In genomic region chr17:49996495-49997255, GRCh38 we compare ENCODE assay signal across 8 cellular contexts. TPM values are rescaled to one million over a fixed set of nuclear protein-coding genes. Genes with fewer than 3 reads are reported as not detected.
DNase-seq lines count a peak whose midpoint lies in the region; ATAC-seq and TF ChIP-seq lines count a peak whose summit lies in the region.

No MANE protein-coding gene starts in this region.

- H3K9me3 Mint-ChIP-seq in activated CD8-positive, alpha-beta memory T cell treated with anti-CD3 and anti-CD28 coated beads, Interleukin-2, amount 10 ng/mL, durations not matched to agents 7 days and 5 days (ENCODE audit: low read depth) = no peaks in the 10 kb centered on the region

- H3K27ac Mint-ChIP-seq in activated CD8-positive, alpha-beta memory T cell treated with anti-CD3 and anti-CD28 coated beads, Interleukin-2, amount 10 ng/mL, durations not matched to agents 7 days and 5 days = no peak overlapping the region

- TF ChIP-seq CTCF in GM13977 (IDR thresholded peaks at IDR 0.05; ENCODE audit: extremely low read depth, insufficient read depth, missing control alignments) (peak; percentile 98), esophagus squamous epithelium (IDR thresholded peaks at IDR 0.05) (peak; percentile 96 to 99 (median 98)), neural cell (IDR thresholded peaks at IDR 0.05; ENCODE audit: poor library complexity, severe bottlenecking) (peak; percentile 98)

- no peaks in the 10 kb centered on the region for H3F3A ChIP-seq in neural cell (ENCODE audit: insufficient read depth, low read length, poor library complexity, severe bottlenecking)

- no peak for TF ChIP-seq EP300 in neural cell (conservative IDR thresholded peaks at IDR 0.05; ENCODE audit: poor library complexity, severe bottlenecking)

- ATAC-seq in activated CD8-positive, alpha-beta memory T cell treated with anti-CD3 and anti-CD28 coated beads, Interleukin-2, amount 10 ng/mL, durations not matched to agents 7 days and 5 days = peak; percentile 25

- CTCF ChIA-PET in activated CD8-positive, alpha-beta memory T cell treated with anti-CD3 and anti-CD28 coated beads, Interleukin-2, amount 10 ng/mL, durations not matched to agents 7 days and 5 days (lab: Charles Lee) = interaction anchor here (0.6 to 11.1 kb wide), 53 partner anchors 8 to 584 kb away, joined by 3 to 273 read pairs (median 6); partner anchors contain the start of genes DLX4, ITGA3, NXPH3 and PDK2

- peak overlapping the region; percentile 30 for H3K4me2 ChIP-seq in neural cell (ENCODE audit: low read length)

- no peak overlapping the region for H2AFZ ChIP-seq in neural cell (ENCODE audit: low read depth, low read length)

- H3K27me3 ChIP-seq in esophagus squamous epithelium = peaks cover 0 to 99% (median 7%) of the 10 kb centered on the region in 4 donors
- H3K27me3 ChIP-seq in neural cell (ENCODE audit: insufficient read depth, low read depth, low read length) = peaks cover 70% of the 10 kb centered on the region

- peak overlapping the region; percentile 32 for H3K9ac ChIP-seq in neural cell (ENCODE audit: low read length)

- TF ChIP-seq RAD21 in neural cell (conservative IDR thresholded peaks at IDR 0.05) = peak; percentile 95

- H3K4me1 Mint-ChIP-seq in activated CD8-positive, alpha-beta memory T cell treated with anti-CD3 and anti-CD28 coated beads, Interleukin-2, amount 10 ng/mL, durations not matched to agents 7 days and 5 days = peaks cover 27% of the 10 kb centered on the region

- no peaks in the 10 kb centered on the region for H3K9me2 ChIP-seq in neural cell (ENCODE audit: insufficient read depth, low read length)

- no peaks in the 10 kb centered on the region for H4K20me1 ChIP-seq in neural cell (ENCODE audit: insufficient read depth)

- no peaks in the 10 kb centered on the region for H3K79me2 ChIP-seq in neural cell (replicated peaks; ENCODE audit: insufficient read depth, low read length)

- H3K4me1 ChIP-seq in esophagus squamous epithelium = peaks cover 36 to 60% (median 38%) of the 10 kb centered on the region in 3 donors

- in situ Hi-C loops in GM13977 (cut with MboI; ENCODE audit: low pct_unique_long_range_greater_than_20kb, low sequenced_read_pairs, unreplicated experiment) = loop anchor here (25.0 kb wide), 2 partner anchors 284 to 434 kb away; partner anchors contain the start of gene SLC35B1

- TF ChIP-seq POLR2A in esophagus squamous epithelium (IDR thresholded peaks at IDR 0.05) = no peak

- peaks cover 71% of the 10 kb centered on the region for H3K27me3 Mint-ChIP-seq in activated CD8-positive, alpha-beta memory T cell treated with anti-CD3 and anti-CD28 coated beads, Interleukin-2, amount 10 ng/mL, durations not matched to agents 7 days and 5 days

- DNase-seq in 8988T (peak; percentile 82), GM13977 (ENCODE audit: low spot score) (peak; percentile 80), NCI-H748 treated with DMSO at 0.1 percent for 48 hours (lab: John Stamatoyannopoulos, UW) (peak; percentile 13), esophagus squamous epithelium (lab: John Stamatoyannopoulos, UW) (no peak), superior temporal gyrus (ENCODE audit: extremely low spot score) (peak; percentile 29), middle frontal gyrus (ENCODE audit: extremely low spot score, low spot score) (no peak)
- peak; percentile 68 for DNase-seq in activated CD8-positive, alpha-beta memory T cell treated with anti-CD3 and anti-CD28 coated beads, Interleukin-2, amount 10 ng/mL, durations not matched to agents 7 days and 5 days

- H3K9me3 ChIP-seq in esophagus squamous epithelium = no peaks in the 10 kb centered on the region
- peaks cover 5% of the 10 kb centered on the region for H3K9me3 ChIP-seq in neural cell (ENCODE audit: low read length)

- H3K36me3 Mint-ChIP-seq in activated CD8-positive, alpha-beta memory T cell treated with anti-CD3 and anti-CD28 coated beads, Interleukin-2, amount 10 ng/mL, durations not matched to agents 7 days and 5 days = no peaks in the 10 kb centered on the region

- WGBS in esophagus squamous epithelium, 2 donors = 3% methylated on average over 6 of the region's 56 CpGs; no CpG with 5 or more reads in 1 of the 2 donors

- peak overlapping the region; percentile 32 to 65 (median 45) for H3K4me3 ChIP-seq in esophagus squamous epithelium
- peak overlapping the region; percentile 60 for H3K4me3 ChIP-seq in neural cell (ENCODE audit: low read length)

- no peaks in the 10 kb centered on the region for H3K36me3 ChIP-seq in esophagus squamous epithelium
- no peaks in the 10 kb centered on the region for H3K36me3 ChIP-seq in neural cell (ENCODE audit: insufficient read depth, low read length)

- H3K27ac ChIP-seq in esophagus squamous epithelium (peak overlapping the region in 3 of 4 donors; percentile 6 to 41 (median 30)), neural cell (ENCODE audit: low read length) (no peak overlapping the region)

- no peak overlapping the region for H3K4me3 Mint-ChIP-seq in activated CD8-positive, alpha-beta memory T cell treated with anti-CD3 and anti-CD28 coated beads, Interleukin-2, amount 10 ng/mL, durations not matched to agents 7 days and 5 days

- intact Hi-C loops in esophagus squamous epithelium (cut with DNase I) = loop anchor here (2.0 to 10.0 kb wide), 4 partner anchors 44 to 422 kb away; partner anchors contain the start of gene NXPH3

TF ChIP-seq in neural cell, 6 proteins besides CTCF, POLR2A, EP300 and RAD21:
- TF ChIP-seq, protein P1, sequence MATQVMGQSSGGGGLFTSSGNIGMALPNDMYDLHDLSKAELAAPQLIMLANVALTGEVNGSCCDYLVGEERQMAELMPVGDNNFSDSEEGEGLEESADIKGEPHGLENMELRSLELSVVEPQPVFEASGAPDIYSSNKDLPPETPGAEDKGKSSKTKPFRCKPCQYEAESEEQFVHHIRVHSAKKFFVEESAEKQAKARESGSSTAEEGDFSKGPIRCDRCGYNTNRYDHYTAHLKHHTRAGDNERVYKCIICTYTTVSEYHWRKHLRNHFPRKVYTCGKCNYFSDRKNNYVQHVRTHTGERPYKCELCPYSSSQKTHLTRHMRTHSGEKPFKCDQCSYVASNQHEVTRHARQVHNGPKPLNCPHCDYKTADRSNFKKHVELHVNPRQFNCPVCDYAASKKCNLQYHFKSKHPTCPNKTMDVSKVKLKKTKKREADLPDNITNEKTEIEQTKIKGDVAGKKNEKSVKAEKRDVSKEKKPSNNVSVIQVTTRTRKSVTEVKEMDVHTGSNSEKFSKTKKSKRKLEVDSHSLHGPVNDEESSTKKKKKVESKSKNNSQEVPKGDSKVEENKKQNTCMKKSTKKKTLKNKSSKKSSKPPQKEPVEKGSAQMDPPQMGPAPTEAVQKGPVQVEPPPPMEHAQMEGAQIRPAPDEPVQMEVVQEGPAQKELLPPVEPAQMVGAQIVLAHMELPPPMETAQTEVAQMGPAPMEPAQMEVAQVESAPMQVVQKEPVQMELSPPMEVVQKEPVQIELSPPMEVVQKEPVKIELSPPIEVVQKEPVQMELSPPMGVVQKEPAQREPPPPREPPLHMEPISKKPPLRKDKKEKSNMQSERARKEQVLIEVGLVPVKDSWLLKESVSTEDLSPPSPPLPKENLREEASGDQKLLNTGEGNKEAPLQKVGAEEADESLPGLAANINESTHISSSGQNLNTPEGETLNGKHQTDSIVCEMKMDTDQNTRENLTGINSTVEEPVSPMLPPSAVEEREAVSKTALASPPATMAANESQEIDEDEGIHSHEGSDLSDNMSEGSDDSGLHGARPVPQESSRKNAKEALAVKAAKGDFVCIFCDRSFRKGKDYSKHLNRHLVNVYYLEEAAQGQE (IDR thresholded peaks at IDR 0.05; ENCODE audit: borderline replicate concordance) = no peak
- peak; percentile 97 for TF ChIP-seq SMC3 (conservative IDR thresholded peaks at IDR 0.05; ENCODE audit: poor library complexity)
- peak; percentile 18 for TF ChIP-seq MXI1 (conservative IDR thresholded peaks at IDR 0.05; ENCODE audit: poor library complexity, severe bottlenecking)
- no peak for TF ChIP-seq TAF1 (IDR thresholded peaks at IDR 0.05; ENCODE audit: low read depth)
- no peak for TF ChIP-seq EZH2 (IDR thresholded peaks at IDR 0.05; ENCODE audit: borderline replicate concordance, insufficient read depth, low read length, poor library complexity, severe bottlenecking)
- no peak for TF ChIP-seq POLR2AphosphoS5 (IDR thresholded peaks at IDR 0.05)
TF ChIP-seq in neural cell: peak in this region for 2.

RNA-seq across cellular contexts. Expression of gene DLX3, which starts 1.7 kb away (rescaled TPM):
- not detected for total RNA-seq in activated CD8-positive, alpha-beta memory T cell treated with anti-CD3 and anti-CD28 coated beads, Interleukin-2, amount 10 ng/mL, durations not matched to agents 7 days and 5 days
- total RNA-seq in esophagus squamous epithelium = 1 to 10 TPM in 3 of 4 donors, under 1 TPM in 1; 0.76 to 2.0 (median 1.4) TPM
- not detected in 2 replicates for polyA plus RNA-seq in neural cell
- polyA minus RNA-seq in neural cell = not detected in 2 replicates

RNA-seq across cellular contexts. Expression of gene DLX4, which starts 27.7 kb away (rescaled TPM):
- under 1 TPM in 1 of 2 experiments, not detected in 1; 0.23 TPM for total RNA-seq in activated CD8-positive, alpha-beta memory T cell treated with anti-CD3 and anti-CD28 coated beads, Interleukin-2, amount 10 ng/mL, durations not matched to agents 7 days and 5 days
- total RNA-seq in esophagus squamous epithelium = under 1 TPM in 2 of 4 donors, not detected in 2; 0.13 to 0.67 TPM
- polyA plus RNA-seq in neural cell = not detected in 2 replicates
- polyA minus RNA-seq in neural cell = not detected in 2 replicates

RNA-seq across cellular contexts. Expression of gene ITGA3, which starts 59.2 kb away (rescaled TPM):
- total RNA-seq in activated CD8-positive, alpha-beta memory T cell treated with anti-CD3 and anti-CD28 coated beads, Interleukin-2, amount 10 ng/mL, durations not matched to agents 7 days and 5 days = 10 to 100 TPM; 10.3 to 11.3 TPM
- 10 to 100 TPM; 44.4 to 86.3 (median 77.0) TPM for total RNA-seq in esophagus squamous epithelium
- polyA plus RNA-seq in neural cell = 33.0 and 37.2 TPM in 2 replicates
- 38.1 and 53.8 TPM in 2 replicates for polyA minus RNA-seq in neural cell

Comparison
In these comparisons a context has a peak if more than half of its experiments do, and no peak if none do; other contexts are left out.
1. DNase-seq: peak in 8988T (single experiment), GM13977 (single experiment), NCI-H748 treated with DMSO at 0.1 percent for 48 hours (single experiment), activated CD8-positive, alpha-beta memory T cell treated with anti-CD3 and anti-CD28 coated beads, Interleukin-2, amount 10 ng/mL, durations not matched to agents 7 days and 5 days (single experiment) and superior temporal gyrus (single experiment); none in esophagus squamous epithelium (single experiment) and middle frontal gyrus (single experiment).
2. Peak in every context shown above with its lines, with median percentiles within 50 percentile points of each other: CTCF ChIP-seq.